8 cellular contexts compared by ENCODE assay signal in genomic region chr17:82267575-82268379, GRCh38. TPM values are rescaled to one million over a fixed set of nuclear protein-coding genes. Genes with fewer than 3 reads are reported as not detected.
DNase-seq lines count a peak whose midpoint lies in the region; ATAC-seq and TF ChIP-seq lines count a peak whose summit lies in the region.

No MANE protein-coding gene starts in this region.

- H3K27me3 ChIP-seq in upper lobe of right lung = no peaks in the 10 kb centered on the region

- H3K9me3 Mint-ChIP-seq in nephron = no peaks in the 10 kb centered on the region

- intact Hi-C loops in upper lobe of right lung (cut with DNase I) = no loop called here

- H3K27me3 Mint-ChIP-seq in nephron (ENCODE audit: low read depth) = no peaks in the 10 kb centered on the region

- peak; percentile 94 for ATAC-seq in upper lobe of right lung
- ATAC-seq in HG03196 (IDR thresholded peaks at IDR 0.05; ENCODE audit: unreplicated experiment) = no peak
- no peak for ATAC-seq in GM21528 (IDR thresholded peaks at IDR 0.05; ENCODE audit: low FRiP score, unreplicated experiment)

- no peaks in the 10 kb centered on the region for H3K9me3 ChIP-seq in upper lobe of right lung

- H3K36me3 ChIP-seq in upper lobe of right lung = peaks cover 81% of the 10 kb centered on the region

- peak overlapping the region; percentile 56 for H3K4me3 ChIP-seq in fibroblast of the aortic adventitia (ENCODE audit: low read depth, low read length)
- H3K4me3 ChIP-seq in upper lobe of right lung = peak overlapping the region; percentile 6

- H3K4me1 ChIP-seq in upper lobe of right lung = peaks cover 75% of the 10 kb centered on the region

- H3K4me3 Mint-ChIP-seq in nephron = peak overlapping the region; percentile 11 to 66 (median 34)

- peaks cover 70% of the 10 kb centered on the region for H3K36me3 Mint-ChIP-seq in nephron (ENCODE audit: low read depth)

- peaks cover 48% of the 10 kb centered on the region for H3K4me1 Mint-ChIP-seq in nephron

- peak overlapping the region; percentile 47 to 92 (median 61) for H3K27ac Mint-ChIP-seq in nephron

- peak; percentile 94 for DNase-seq in Ammon's horn (ENCODE audit: low spot score)
- peak; percentile 97 for DNase-seq in M059J (ENCODE audit: low read depth)
- DNase-seq in activated effector memory CD4-positive, alpha-beta T cell treated with Interleukin-2 at 50 U/mL for 16 hours = peak; percentile 12
- DNase-seq in fibroblast of the aortic adventitia (ENCODE audit: low read depth) = peak; percentile 94
- peak; percentile 95 for DNase-seq in upper lobe of right lung

- H3K27ac ChIP-seq in upper lobe of right lung = peak overlapping the region; percentile 75

- TF ChIP-seq CTCF in fibroblast of the aortic adventitia (IDR thresholded peaks at IDR 0.05; ENCODE audit: insufficient read depth, low read length) = no peak
- no peak for TF ChIP-seq CTCF in nephron (IDR thresholded peaks at IDR 0.05; ENCODE audit: unreplicated experiment in 3 of 3)
- TF ChIP-seq CTCF in upper lobe of right lung (IDR thresholded peaks at IDR 0.05) = no peak

RNA-seq across cellular contexts. Expression of gene CSNK1D, which starts 5.7 kb away (rescaled TPM):
- 41.6 and 43.7 TPM in 2 replicates for total RNA-seq in M059J (2014; rRNA removed; shearing (Covaris generic))
- total RNA-seq in fibroblast of the aortic adventitia (ENCODE audit: low replicate concordance) (28.9 and 52.7 TPM in 2 replicates), upper lobe of right lung (150 TPM)

RNA-seq across cellular contexts. Expression of gene SLC16A3, which starts 38.9 kb away (rescaled TPM):
- 48.1 and 84.8 TPM in 2 replicates for total RNA-seq in M059J (2014; rRNA removed; shearing (Covaris generic))
- total RNA-seq in fibroblast of the aortic adventitia (ENCODE audit: low replicate concordance) = 13.0 and 44.6 TPM in 2 replicates
- 77.5 TPM for total RNA-seq in upper lobe of right lung

RNA-seq across cellular contexts. Expression of gene CD7, which starts 49.6 kb away (rescaled TPM):
- total RNA-seq in M059J (2014; rRNA removed; shearing (Covaris generic)) = not detected in 2 replicates
- total RNA-seq in fibroblast of the aortic adventitia (ENCODE audit: low replicate concordance) = not detected in 2 replicates
- 7.2 TPM for total RNA-seq in upper lobe of right lung

RNA-seq across cellular contexts. Expression of gene CCDC57, which starts 55.1 kb away (rescaled TPM):
- total RNA-seq in M059J (2014; rRNA removed; shearing (Covaris generic)) = 0.91 and 3.4 TPM in 2 replicates
- total RNA-seq in fibroblast of the aortic adventitia (ENCODE audit: low replicate concordance) (15.2 and 37.4 TPM in 2 replicates), upper lobe of right lung (50.5 TPM)

Comparison
In these comparisons a context has a peak if more than half of its experiments do, and no peak if none do; other contexts are left out.
1. DNase-seq: peak in every context shown above with its lines; median percentile 97 in M059J; 95 in upper lobe of right lung; 94 in Ammon's horn; 94 in fibroblast of the aortic adventitia; 12 in activated effector memory CD4-positive, alpha-beta T cell treated with Interleukin-2 at 50 U/mL for 16 hours.